Comparison of ENCODE assay signal across 1 cellular context in the genomic region with DNA sequence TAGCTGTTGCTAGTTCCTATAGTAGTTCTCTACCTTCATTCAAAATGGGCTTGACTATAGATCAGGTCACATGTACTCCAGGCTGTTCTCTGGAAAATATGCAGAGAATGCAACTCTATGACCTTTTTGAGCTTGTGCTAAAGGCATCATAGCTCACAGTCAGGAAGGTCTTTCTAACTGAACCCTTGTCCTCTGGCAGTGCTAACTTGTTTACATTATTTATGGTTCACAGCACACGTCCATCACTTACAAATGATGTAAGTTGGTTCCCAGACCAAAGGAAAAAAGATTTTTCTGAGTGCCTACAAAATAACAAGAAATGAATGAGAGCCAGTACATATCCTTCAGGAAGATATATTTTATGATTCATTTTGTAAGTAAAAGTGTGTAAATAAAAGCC.
A peak's percentile ranks its signal among the peaks of the same experiment; 100 is the strongest.
TF ChIP-seq lines count a peak whose summit lies in the region.

No MANE protein-coding gene starts in this region.

TF ChIP-seq in HepG2, 621 proteins besides CTCF, POLR2A, EP300 and RAD21 (continued from another document and continues in another):
- TF ChIP-seq MXD1 (CRISPR knock-in tag; IDR thresholded peaks at IDR 0.05), result no peak
- TF ChIP-seq PPARG (CRISPR knock-in tag; conservative IDR thresholded peaks at IDR 0.05), result peak; percentile 76
- TF ChIP-seq ZGPAT (CRISPR knock-in tag; IDR thresholded peaks at IDR 0.05), result peak; percentile 94
- TF ChIP-seq HDAC1 (CRISPR knock-in tag; IDR thresholded peaks at IDR 0.05), result peak; percentile 87
- peak; percentile 80; the same call in 1 of the 2 replicates for TF ChIP-seq ZNF124 (CRISPR knock-in tag; IDR thresholded peaks at IDR 0.05)
- TF ChIP-seq ZNF256 (CRISPR knock-in tag; conservative IDR thresholded peaks at IDR 0.05), result no peak
- no peak for TF ChIP-seq ETV6 (CRISPR knock-in tag; conservative IDR thresholded peaks at IDR 0.05)
- TF ChIP-seq ZNF205 (CRISPR knock-in tag; IDR thresholded peaks at IDR 0.05), result peak; percentile 51; the same call in 1 of the 2 replicates
- TF ChIP-seq ZKSCAN8 (CRISPR knock-in tag; IDR thresholded peaks at IDR 0.05; ENCODE audit: borderline replicate concordance), result peak; percentile 62; the same call in 1 of the 2 replicates
- TF ChIP-seq SOX13 (IDR thresholded peaks at IDR 0.05), result peak; percentile 61
- peak in 1 of 2 experiments; percentile 96; a peak in 2 of 4 replicates for TF ChIP-seq SOX13 (CRISPR knock-in tag; conservative IDR thresholded peaks at IDR 0.05 in 1 of 2, IDR thresholded peaks at IDR 0.05 in 1 of 2)
- TF ChIP-seq PRMT3 (CRISPR knock-in tag; IDR thresholded peaks at IDR 0.05; ENCODE audit: borderline replicate concordance, low read depth), result no peak
- peak; percentile 72 for TF ChIP-seq ATF7 (IDR thresholded peaks at IDR 0.05)
- TF ChIP-seq ATF7 (CRISPR knock-in tag; IDR thresholded peaks at IDR 0.05), result no peak; the same call in 1 of the 2 replicates
- no peak for TF ChIP-seq ZNF33A (CRISPR knock-in tag; IDR thresholded peaks at IDR 0.05; ENCODE audit: borderline replicate concordance)
- TF ChIP-seq ZNF496 (CRISPR knock-in tag; IDR thresholded peaks at IDR 0.05; ENCODE audit: insufficient replicate concordance), result no peak
- TF ChIP-seq TEAD2 (CRISPR knock-in tag; IDR thresholded peaks at IDR 0.05), result no peak
- peak; percentile 46; the same call in 1 of the 2 replicates for TF ChIP-seq ZSCAN31 (CRISPR knock-in tag; IDR thresholded peaks at IDR 0.05; ENCODE audit: low read depth)
- TF ChIP-seq ZNF766 (CRISPR knock-in tag; IDR thresholded peaks at IDR 0.05; ENCODE audit: borderline replicate concordance), result no peak
- no peak for TF ChIP-seq TAF15 (IDR thresholded peaks at IDR 0.05; ENCODE audit: low read depth, low read length, poor library complexity, severe bottlenecking)
- TF ChIP-seq ZNF614 (CRISPR knock-in tag; IDR thresholded peaks at IDR 0.05; ENCODE audit: borderline replicate concordance), result peak; percentile 100
- no peak for TF ChIP-seq NAIF1 (CRISPR knock-in tag; IDR thresholded peaks at IDR 0.05; ENCODE audit: borderline replicate concordance)
- TF ChIP-seq TGIF2 (CRISPR knock-in tag; IDR thresholded peaks at IDR 0.05), result no peak; the same call in 1 of the 2 replicates
- peak; percentile 37; the same call in 1 of the 2 replicates for TF ChIP-seq ZBTB43 (CRISPR knock-in tag; conservative IDR thresholded peaks at IDR 0.05)
- no peak; the same call in 1 of the 2 replicates for TF ChIP-seq JDP2 (CRISPR knock-in tag; IDR thresholded peaks at IDR 0.05; ENCODE audit: borderline replicate concordance)
- TF ChIP-seq ZNF12 (CRISPR knock-in tag; IDR thresholded peaks at IDR 0.05), result 0 out of 2 replicates have a peak, but pooled peaks have one; percentile 18
- no peak for TF ChIP-seq PHB2 (IDR thresholded peaks at IDR 0.05; ENCODE audit: partially characterized antibody)
- TF ChIP-seq CREM (IDR thresholded peaks at IDR 0.05), result peak; percentile 80
- no peak for TF ChIP-seq CREM (CRISPR knock-in tag; IDR thresholded peaks at IDR 0.05)
- TF ChIP-seq MAFK (conservative IDR thresholded peaks at IDR 0.05 in 1 of 2, IDR thresholded peaks at IDR 0.05 in 1 of 2; ENCODE audit: low read length in 2 of 2), result peak; percentile 61 to 64
- TF ChIP-seq SAP130 (CRISPR knock-in tag; IDR thresholded peaks at IDR 0.05; ENCODE audit: low read depth), result peak; percentile 96
- peak; percentile 100 for TF ChIP-seq ZBTB20 (CRISPR knock-in tag; IDR thresholded peaks at IDR 0.05; ENCODE audit: borderline replicate concordance, low read depth)
- peak; percentile 97 for TF ChIP-seq HNF4A (CRISPR knock-in tag; IDR thresholded peaks at IDR 0.05)
- TF ChIP-seq, protein P1, sequence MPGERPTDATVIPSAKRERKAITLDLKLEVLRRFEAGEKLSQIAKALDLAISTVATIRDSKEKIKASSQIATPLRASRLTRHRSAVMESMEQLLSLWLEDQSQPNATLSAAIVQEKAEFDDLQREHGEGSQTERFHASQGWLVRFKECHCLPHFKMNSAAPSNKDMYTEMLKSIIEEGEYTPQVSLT (CRISPR knock-in tag; IDR thresholded peaks at IDR 0.05; ENCODE audit: borderline replicate concordance, low read depth), result no peak
- TF ChIP-seq ZNF674 (CRISPR knock-in tag; IDR thresholded peaks at IDR 0.05; ENCODE audit: low read depth), result no peak
- no peak for TF ChIP-seq GABPA (IDR thresholded peaks at IDR 0.05; ENCODE audit: low read depth, low read length)
- peak; percentile 29; the same call in 1 of the 2 replicates for TF ChIP-seq GABPA (CRISPR knock-in tag; IDR thresholded peaks at IDR 0.05; ENCODE audit: low read depth)
- no peak; the same call in 1 of the 2 replicates for TF ChIP-seq RFXANK (CRISPR knock-in tag; IDR thresholded peaks at IDR 0.05)
- peak; percentile 68; the same call in 1 of the 2 replicates for TF ChIP-seq HBP1 (CRISPR knock-in tag; IDR thresholded peaks at IDR 0.05; ENCODE audit: low read depth)
- peak; percentile 67; the same call in 1 of the 2 replicates for TF ChIP-seq MXD4 (CRISPR knock-in tag; IDR thresholded peaks at IDR 0.05)
- peak; percentile 64; the same call in 1 of the 2 replicates for TF ChIP-seq ZNF788 (CRISPR knock-in tag; IDR thresholded peaks at IDR 0.05; ENCODE audit: borderline replicate concordance)
- TF ChIP-seq ZMYM4 (CRISPR knock-in tag; IDR thresholded peaks at IDR 0.05), result peak; percentile 94
- no peak for TF ChIP-seq TP53 (CRISPR knock-in tag; conservative IDR thresholded peaks at IDR 0.05)
- peak; percentile 21; the same call in 1 of the 2 replicates for TF ChIP-seq ZNF7 (CRISPR knock-in tag; IDR thresholded peaks at IDR 0.05)
- no peak for TF ChIP-seq ZFP41 (CRISPR knock-in tag; IDR thresholded peaks at IDR 0.05; ENCODE audit: borderline replicate concordance)
- peak; percentile 35; the same call in 1 of the 2 replicates for TF ChIP-seq ZNF878 (CRISPR knock-in tag; IDR thresholded peaks at IDR 0.05)
- TF ChIP-seq, protein P2, sequence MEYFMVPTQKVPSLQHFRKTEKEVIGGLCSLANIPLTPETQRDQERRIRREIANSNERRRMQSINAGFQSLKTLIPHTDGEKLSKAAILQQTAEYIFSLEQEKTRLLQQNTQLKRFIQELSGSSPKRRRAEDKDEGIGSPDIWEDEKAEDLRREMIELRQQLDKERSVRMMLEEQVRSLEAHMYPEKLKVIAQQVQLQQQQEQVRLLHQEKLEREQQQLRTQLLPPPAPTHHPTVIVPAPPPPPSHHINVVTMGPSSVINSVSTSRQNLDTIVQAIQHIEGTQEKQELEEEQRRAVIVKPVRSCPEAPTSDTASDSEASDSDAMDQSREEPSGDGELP (IDR thresholded peaks at IDR 0.05; ENCODE audit: borderline replicate concordance, low read depth), result peak; percentile 80; the same call in 1 of the 2 replicates
- TF ChIP-seq RELA (CRISPR knock-in tag; IDR thresholded peaks at IDR 0.05), result no peak
- TF ChIP-seq PHF20 (CRISPR knock-in tag; IDR thresholded peaks at IDR 0.05), result no peak
- peak; percentile 73; the same call in 1 of the 2 replicates for TF ChIP-seq YEATS2 (CRISPR knock-in tag; IDR thresholded peaks at IDR 0.05; ENCODE audit: borderline replicate concordance)
- no peak for TF ChIP-seq MLLT10 (CRISPR knock-in tag; IDR thresholded peaks at IDR 0.05)
- TF ChIP-seq MYPOP (CRISPR knock-in tag; IDR thresholded peaks at IDR 0.05), result peak; percentile 88; the same call in 1 of the 2 replicates
- peak; percentile 76 for TF ChIP-seq BHLHE40 (IDR thresholded peaks at IDR 0.05; ENCODE audit: low read length)
- TF ChIP-seq ZNF709 (CRISPR knock-in tag; IDR thresholded peaks at IDR 0.05), result no peak
- no peak for TF ChIP-seq NONO (IDR thresholded peaks at IDR 0.05)
- TF ChIP-seq NONO (CRISPR knock-in tag; conservative IDR thresholded peaks at IDR 0.05), result peak; percentile 82; the same call in 1 of the 2 replicates
- peak; percentile 62 for TF ChIP-seq ZNF24 (IDR thresholded peaks at IDR 0.05)
- 0 out of 2 replicates have a peak, but pooled peaks have one; percentile 46 for TF ChIP-seq RNF2 (conservative IDR thresholded peaks at IDR 0.05; ENCODE audit: low read depth)
- TF ChIP-seq ZNF839 (CRISPR knock-in tag; IDR thresholded peaks at IDR 0.05; ENCODE audit: borderline replicate concordance), result no peak
